Comparison of ENCODE assay signal across 8 cellular contexts in the genomic region with DNA sequence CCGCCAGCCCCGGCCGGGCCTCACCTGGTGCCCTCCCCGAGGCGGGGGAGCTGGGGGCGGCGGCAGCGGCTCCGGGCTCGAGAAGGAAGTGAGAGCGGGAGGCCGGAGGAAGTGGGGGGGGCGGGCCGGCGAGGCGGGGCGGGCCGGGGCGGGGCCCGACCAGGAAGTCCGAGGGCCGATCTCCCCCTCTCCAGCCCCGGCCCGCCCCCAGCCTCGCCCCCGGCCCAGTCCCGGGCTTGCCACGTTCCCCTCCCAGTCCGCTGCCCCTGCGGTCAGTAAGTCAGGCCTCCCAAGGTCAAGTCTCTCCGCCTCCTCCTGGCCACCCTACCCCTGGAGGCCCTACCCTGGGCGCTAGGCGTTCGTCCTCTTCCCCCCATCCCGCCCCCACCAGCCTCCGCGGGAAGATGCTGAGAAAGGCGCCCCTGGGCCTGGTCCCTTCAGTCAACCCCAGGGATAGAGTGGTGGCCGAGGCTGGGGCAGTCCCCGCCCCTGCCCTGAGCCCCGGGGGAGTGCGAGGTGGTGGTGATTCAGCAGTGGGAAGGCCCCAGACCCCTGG. TPM values are rescaled to one million over a fixed set of nuclear protein-coding genes. Genes with fewer than 3 reads are reported as not detected.
A peak's percentile ranks its signal among the peaks of the same experiment; 100 is the strongest.
DNase-seq lines count a peak whose midpoint lies in the region; ATAC-seq, FAIRE-seq and TF ChIP-seq lines count a peak whose summit lies in the region.

Gene RHOG, minus strand, starts transcription at position 90 of the 556 bp plus-strand sequence. CDS start 12,821 bp downstream, outside the sequence.

- H3K4me2 ChIP-seq in OCI-LY3 (ENCODE audit: low read length), result peak within 1 kb of the TSS; percentile 99

- no peaks in the 10 kb centered on the region for H3K9me3 ChIP-seq in OCI-LY3 (ENCODE audit: insufficient read depth, low read length)

- peak; percentile 13 for ATAC-seq in HG03378 (IDR thresholded peaks at IDR 0.05; ENCODE audit: unreplicated experiment)
- peak; percentile 85 to 87 for ATAC-seq in activated naive CD4-positive, alpha-beta T cell treated with anti-CD3 and anti-CD28 coated beads, Interleukin-2, amount 50 U/mL, for 72 hours

- no peaks in the 10 kb centered on the region for H3K27me3 ChIP-seq in OCI-LY3 (ENCODE audit: low read depth, low read length)

- peaks cover 47% of the 10 kb centered on the region for H3K79me2 ChIP-seq in OCI-LY3 (ENCODE audit: low read length)

- peak within 1 kb of the TSS; percentile 98 for H2AFZ ChIP-seq in OCI-LY3 (ENCODE audit: low read depth, low read length)

- peak within 1 kb of the TSS; percentile 96 for H3K9ac ChIP-seq in OCI-LY3 (ENCODE audit: low read length)

- H3K9me3 Mint-ChIP-seq in activated naive CD4-positive, alpha-beta T cell treated with anti-CD3 and anti-CD28 coated beads, Interleukin-2, amount 50 U/mL, for 72 hours, result no peaks in the 10 kb centered on the region

- no peak for FAIRE-seq in GM19239 (lab: Jason Lieb, UNC)

- peaks cover 23 to 28% of the 10 kb centered on the region in 2 donors for H3K36me3 Mint-ChIP-seq in activated naive CD4-positive, alpha-beta T cell treated with anti-CD3 and anti-CD28 coated beads, Interleukin-2, amount 50 U/mL, for 72 hours

- peaks cover 38% of the 10 kb centered on the region for H4K20me1 ChIP-seq in OCI-LY3 (ENCODE audit: insufficient read depth, low read length)

- H3K4me3 ChIP-seq in OCI-LY3 (ENCODE audit: low read length), result peak within 1 kb of the TSS; percentile 95

- DNase-seq in COR-L47 (lab: John Stamatoyannopoulos, UW) (peak; percentile 30), GM19239 (ENCODE audit: insufficient read length, low spot score) (peak; percentile 71), glomerular endothelial cell (ENCODE audit: extremely low read depth, low read depth, low spot score) (no peak), nucleus accumbens (lab: John Stamatoyannopoulos, UW) (peak in 49 of 56 donors; percentile 50 to 94 (median 78)), retina (no peak)
- no peak for DNase-seq in activated naive CD4-positive, alpha-beta T cell treated with anti-CD3 and anti-CD28 coated beads, Interleukin-2, amount 50 U/mL, for 72 hours (ENCODE audit: low spot score in 2 of 2)

- peak within 1 kb of the TSS; percentile 93 to 95 for H3K27ac Mint-ChIP-seq in activated naive CD4-positive, alpha-beta T cell treated with anti-CD3 and anti-CD28 coated beads, Interleukin-2, amount 50 U/mL, for 72 hours

- peaks cover 16% of the 10 kb centered on the region for H3K36me3 ChIP-seq in OCI-LY3 (replicated peaks; ENCODE audit: low read depth, low read length)

- TF ChIP-seq CTCF in OCI-LY3 (IDR thresholded peaks at IDR 0.05; ENCODE audit: low read depth, low read length), result no peak

- H3K4me1 ChIP-seq in OCI-LY3 (ENCODE audit: low read length), result peaks cover 38% of the 10 kb centered on the region

- H3K27ac ChIP-seq in OCI-LY3 (ENCODE audit: low read length), result peak within 1 kb of the TSS; percentile 85

RNA-seq across cellular contexts. Expression of gene RHOG, which starts in this region (rescaled TPM):
- 100 to 1,000 TPM; 109 to 154 TPM for total RNA-seq in activated naive CD4-positive, alpha-beta T cell treated with anti-CD3 and anti-CD28 coated beads, Interleukin-2, amount 50 U/mL, for 72 hours
- 92.0 and 95.3 TPM in 2 replicates for total RNA-seq in glomerular endothelial cell

Comparison
In these comparisons a context has a peak if more than half of its experiments do, and no peak if none do; other contexts are left out.
1. DNase-seq: peak in COR-L47 (single experiment), GM19239 (single experiment) and nucleus accumbens (49 of 56); none in activated naive CD4-positive, alpha-beta T cell treated with anti-CD3 and anti-CD28 coated beads, Interleukin-2, amount 50 U/mL, for 72 hours (0 of 2), glomerular endothelial cell (single experiment) and retina (single experiment).